ENCODE assay signal across 34 cellular contexts in the genomic region with DNA sequence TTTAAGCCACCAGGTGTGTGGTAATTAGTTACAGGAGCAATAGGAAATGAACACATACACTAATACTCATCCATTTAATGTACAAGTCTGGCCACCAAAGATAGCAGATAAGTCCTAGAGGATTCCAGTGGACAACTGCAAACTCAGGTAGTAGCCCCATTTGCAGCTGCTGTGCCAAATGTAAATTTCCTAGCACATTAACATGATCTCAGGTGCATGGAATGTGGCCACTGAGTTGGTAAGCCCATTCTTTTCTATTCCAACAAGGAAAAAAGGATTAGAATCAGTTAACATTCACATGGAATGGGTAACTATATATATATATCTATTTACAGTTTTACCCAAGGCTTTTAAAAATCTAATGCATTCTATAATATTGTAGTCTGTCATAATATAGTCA. TPM values are rescaled to one million over a fixed set of nuclear protein-coding genes. Genes with fewer than 3 reads are reported as not detected.
"Had no signal": no experiment of that assay in that cellular context is flagged by ENCODE, and none has a peak within 500 bp of the region (broad histone marks: within the 10 kb centered on the region; RNA-seq: fewer than 3 reads in every experiment).

No MANE protein-coding gene starts in this region.

- H3K9me3 Mint-ChIP-seq: activated B cell treated with CpG ODN at 0.5 μM for 24 hours; activated CD4-positive, alpha-beta memory T cell treated with anti-CD3 and anti-CD28 coated beads, Interleukin-2, amount 10 ng/mL, durations not matched to agents 7 days and 5 days; activated naive CD8-positive, alpha-beta T cell treated with anti-CD3 and anti-CD28 coated beads for 36 hours; activated T-helper 17 cell treated with anti-CD3 and anti-CD28 coated beads, Interleukin-2, amount 50 U/mL, for 72 hours had no signal

- H3K27ac Mint-ChIP-seq: activated B cell treated with CpG ODN at 0.5 μM for 24 hours; activated CD4-positive, alpha-beta memory T cell treated with anti-CD3 and anti-CD28 coated beads, Interleukin-2, amount 10 ng/mL, durations not matched to agents 7 days and 5 days; activated CD8-positive, alpha-beta memory T cell treated with anti-CD3 and anti-CD28 coated beads, Interleukin-2, amount 10 ng/mL, durations not matched to agents 7 days and 5 days; activated naive CD8-positive, alpha-beta T cell treated with anti-CD3 and anti-CD28 coated beads for 36 hours; activated T-helper 17 cell treated with anti-CD3 and anti-CD28 coated beads, Interleukin-2, amount 50 U/mL, for 72 hours had no signal

- H3K4me3 Mint-ChIP-seq: activated B cell treated with CpG ODN at 0.5 μM for 24 hours; activated CD4-positive, alpha-beta memory T cell treated with anti-CD3 and anti-CD28 coated beads, Interleukin-2, amount 10 ng/mL, durations not matched to agents 7 days and 5 days; activated CD8-positive, alpha-beta memory T cell treated with anti-CD3 and anti-CD28 coated beads, Interleukin-2, amount 10 ng/mL, durations not matched to agents 7 days and 5 days; activated naive CD8-positive, alpha-beta T cell treated with anti-CD3 and anti-CD28 coated beads for 36 hours; activated T-helper 17 cell treated with anti-CD3 and anti-CD28 coated beads, Interleukin-2, amount 50 U/mL, for 72 hours had no signal

- H3K4me1 Mint-ChIP-seq: activated B cell treated with CpG ODN at 0.5 μM for 24 hours; activated CD4-positive, alpha-beta memory T cell treated with anti-CD3 and anti-CD28 coated beads, Interleukin-2, amount 10 ng/mL, durations not matched to agents 7 days and 5 days; activated CD8-positive, alpha-beta memory T cell treated with anti-CD3 and anti-CD28 coated beads, Interleukin-2, amount 10 ng/mL, durations not matched to agents 7 days and 5 days; activated naive CD8-positive, alpha-beta T cell treated with anti-CD3 and anti-CD28 coated beads for 36 hours; activated T-helper 17 cell treated with anti-CD3 and anti-CD28 coated beads, Interleukin-2, amount 50 U/mL, for 72 hours had no signal

- H3K36me3 Mint-ChIP-seq: activated CD8-positive, alpha-beta memory T cell treated with anti-CD3 and anti-CD28 coated beads, Interleukin-2, amount 10 ng/mL, durations not matched to agents 7 days and 5 days; activated naive CD8-positive, alpha-beta T cell treated with anti-CD3 and anti-CD28 coated beads for 36 hours had no signal

- DNase-seq: activated B cell treated with CpG ODN at 0.5 μM for 24 hours; activated CD4-positive, alpha-beta memory T cell treated with anti-CD3 and anti-CD28 coated beads, Interleukin-2, amount 10 ng/mL, durations not matched to agents 7 days and 5 days; activated CD4-positive, alpha-beta T cell treated with anti-CD3 and anti-CD28 coated beads for 48 hours; activated CD4-positive, CD25-positive, alpha-beta regulatory T cell treated with anti-CD3 and anti-CD28 coated beads, Interleukin-2, amount 50 U/mL, for 72 hours; activated CD8-positive, alpha-beta memory T cell treated with anti-CD3 and anti-CD28 coated beads for 24 hours; activated CD8-positive, alpha-beta memory T cell treated with anti-CD3 and anti-CD28 coated beads, Interleukin-2, amount 10 ng/mL, durations not matched to agents 7 days and 5 days; activated CD8-positive, alpha-beta memory T cell treated with anti-CD3 and anti-CD28 coated beads, Interleukin-2, amount 50 U/mL, for 48 hours; activated effector memory CD4-positive, alpha-beta T cell treated with anti-CD3 and anti-CD28 coated beads, Interleukin-2, amount 50 U/mL, for 16 hours; activated naive CD4-positive, alpha-beta T cell; activated naive CD4-positive, alpha-beta T cell treated with anti-CD3 and anti-CD28 coated beads, Interleukin-2, amount 50 U/mL, for 16 hours; activated naive CD8-positive, alpha-beta T cell treated with anti-CD3 and anti-CD28 coated beads for 36 hours; activated T-cell treated with anti-CD3 and anti-CD28 coated beads, Interleukin-2, amount 50 U/mL, for 48 hours; amniotic stem cell; aorta; MM.1S; MV-4-11; NCI-H1092; NCI-H146; NCI-H187; NCI-H2029 treated with DMSO at 0.1 percent for 48 hours; NCI-H2171 treated with DMSO at 0.1 percent for 48 hours; NCI-H2227 treated with DMSO at 0.1 percent for 48 hours; NCI-H446 treated with DMSO at 0.1 percent for 48 hours; NCI-H524; NCI-H69; NCI-H82; NK-92 treated with Interleukin-12 subunit alpha and Interleukin-12 subunit beta, amount 100 ng/mL, for 24 hours; PC-9; SIG-M5; SW 1271; T-helper 1 cell; T-helper 2 cell; T-helper 9 cell had no signal

RNA-seq across cellular contexts. Expression of a gene that starts 23.3 kb away (rescaled TPM):
- total RNA-seq: activated B cell treated with CpG ODN at 0.5 μM for 24 hours; activated CD4-positive, alpha-beta memory T cell treated with anti-CD3 and anti-CD28 coated beads, Interleukin-2, amount 10 ng/mL, durations not matched to agents 7 days and 5 days; activated T-helper 17 cell treated with anti-CD3 and anti-CD28 coated beads, Interleukin-2, amount 50 U/mL, for 72 hours had no signal
